In genomic region chr6:43037706-43038105, GRCh38 we compare ENCODE assay signal across 25 cellular contexts.
"Had no signal": no experiment of that assay in that cellular context is flagged by ENCODE, and none has a peak within 500 bp of the region (broad histone marks: within the 10 kb centered on the region; RNA-seq: fewer than 3 reads in every experiment).

No MANE protein-coding gene starts in this region.

- H3K9me3 ChIP-seq: body of pancreas, esophagus muscularis mucosa had no signal

- H3K27me3 ChIP-seq: body of pancreas, cardiac muscle cell, esophagus muscularis mucosa had no signal

- H3K27me3 Mint-ChIP-seq: dendritic cell treated with granulocyte-macrophage colony-stimulating factor and Interleukin-4, amounts not matched to agents 40 ng/mL and 50 ng/mL, for 4 days had no signal

- DNase-seq: activated CD4-positive, alpha-beta T cell treated with anti-CD3 and anti-CD28 coated beads for 1 hour; activated CD4-positive, alpha-beta T cell treated with anti-CD3 and anti-CD28 coated beads, Interleukin-2, amount 50 U/mL, for 1 hour; activated CD8-positive, alpha-beta memory T cell treated with anti-CD3 and anti-CD28 coated beads for 24 hours; activated CD8-positive, alpha-beta memory T cell treated with anti-CD3 and anti-CD28 coated beads, Interleukin-2, amount 50 U/mL, for 4 hours; activated effector memory CD4-positive, alpha-beta T cell treated with Interleukin-2 at 50 U/mL for 16 hours; activated naive CD4-positive, alpha-beta T cell treated with anti-CD3 and anti-CD28 coated beads for 36 hours; activated T-cell treated with anti-CD3 and anti-CD28 coated beads, Interleukin-2, amount 50 U/mL, for 48 hours; anterior cingulate cortex; body of pancreas; effector CD8-positive, alpha-beta T cell; glutamatergic neuron; hippocampal formation; mesenchymal stem cell; nucleus accumbens; stimulated activated CD4-positive, alpha-beta T cell treated with anti-CD3 and anti-CD28 coated beads, Interleukin-2, amount 100 ng/mL, for 48 hours; stimulated activated CD8-positive, alpha-beta memory T cell treated with anti-CD3 and anti-CD28 coated beads, Interleukin-4, amount 100 ng/mL, for 48 hours; stimulated activated naive CD4-positive, alpha-beta T cell; T-helper 1 cell; T-helper 9 cell had no signal

- H3K9me3 Mint-ChIP-seq: activated naive CD4-positive, alpha-beta T cell treated with anti-CD3 and anti-CD28 coated beads for 36 hours; dendritic cell treated with granulocyte-macrophage colony-stimulating factor and Interleukin-4, amounts not matched to agents 40 ng/mL and 50 ng/mL, for 4 days; nephron had no signal

- H3K4me1 ChIP-seq: body of pancreas had no signal

- H3K4me1 Mint-ChIP-seq: nephron had no signal

- H3K27ac ChIP-seq: body of pancreas, cardiac muscle cell, esophagus muscularis mucosa had no signal

- FAIRE-seq: frontal cortex had no signal

- H3K27ac Mint-ChIP-seq: activated naive CD4-positive, alpha-beta T cell treated with anti-CD3 and anti-CD28 coated beads for 36 hours; dendritic cell treated with granulocyte-macrophage colony-stimulating factor and Interleukin-4, amounts not matched to agents 40 ng/mL and 50 ng/mL, for 4 days; nephron had no signal

- H3K4me3 ChIP-seq: body of pancreas, cardiac muscle cell, esophagus muscularis mucosa had no signal

- ATAC-seq: body of pancreas, sciatic nerve had no signal

- H3K4me3 Mint-ChIP-seq: activated naive CD4-positive, alpha-beta T cell treated with anti-CD3 and anti-CD28 coated beads for 36 hours; dendritic cell treated with granulocyte-macrophage colony-stimulating factor and Interleukin-4, amounts not matched to agents 40 ng/mL and 50 ng/mL, for 4 days; nephron had no signal
